In genomic region chr3:128074851-128075515, GRCh38 we compare ENCODE assay signal across 8 cellular contexts. TPM values are rescaled to one million over a fixed set of nuclear protein-coding genes. Genes with fewer than 3 reads are reported as not detected.
DNase-seq lines count a peak whose midpoint lies in the region; ATAC-seq lines count a peak whose summit lies in the region.

No MANE protein-coding gene starts in this region.

- H3K4me1 ChIP-seq in BLaER1 treated with 17β-estradiol and CSF1 and Interleukin-3, amounts not matched to agents 10 nM and 100 nM, result peaks cover 25 to 54% (median 38%) of the 10 kb centered on the region in 10 experiments
- H3K4me1 ChIP-seq in Karpas-422 (ENCODE audit: low read length) (no peaks in the 10 kb centered on the region), ectodermal cell (ENCODE audit: control insufficient read depth, insufficient read depth, low read length) (peaks cover 13% of the 10 kb centered on the region)
- peaks cover 0 to 9% of the 10 kb centered on the region in 2 donors for H3K4me1 ChIP-seq in naive thymus-derived CD4-positive, alpha-beta T cell (ENCODE audit: control insufficient read depth in 2 of 2, insufficient read depth in 2 of 2, low read length in 2 of 2)

- peaks cover 16 to 40% (median 32%) of the 10 kb centered on the region in 11 experiments for H3K27me3 ChIP-seq in BLaER1 treated with 17β-estradiol and CSF1 and Interleukin-3, amounts not matched to agents 10 nM and 100 nM
- H3K27me3 ChIP-seq in Karpas-422 (ENCODE audit: low read length) (no peaks in the 10 kb centered on the region), ectodermal cell (ENCODE audit: control insufficient read depth, insufficient read depth, low read length, poor library complexity, severe bottlenecking) (peaks cover 25% of the 10 kb centered on the region)
- H3K27me3 ChIP-seq in naive thymus-derived CD4-positive, alpha-beta T cell (ENCODE audit: control insufficient read depth in 2 of 2, insufficient read depth in 2 of 2, low read length in 2 of 2), result no peaks in the 10 kb centered on the region

- H3K9me3 ChIP-seq in BLaER1 treated with 17β-estradiol and CSF1 and Interleukin-3, amounts not matched to agents 10 nM and 100 nM (replicated peaks in 1 of 11), result no peaks in the 10 kb centered on the region
- H3K9me3 ChIP-seq in Karpas-422 (ENCODE audit: low read length) (no peaks in the 10 kb centered on the region), ectodermal cell (ENCODE audit: control insufficient read depth, low read length) (no peaks in the 10 kb centered on the region)
- no peaks in the 10 kb centered on the region for H3K9me3 ChIP-seq in naive thymus-derived CD4-positive, alpha-beta T cell (ENCODE audit: control insufficient read depth in 2 of 3, low read length in 3 of 3)

- intact Hi-C loops in naive thymus-derived CD4-positive, alpha-beta T cell (cut with micrococcal nuclease), result loop anchor here (1.0 to 5.0 kb wide), 10 partner anchors 20 to 533 kb away; partner anchors contain the start of genes RUVBL1 (in 2 of the 2), SEC61A1 (in 2 of the 2) and GATA2 (in 1 of the 2)
- intact Hi-C loops in activated T-helper 2 cell treated with anti-CD3 and anti-CD28 coated beads, Interferon-gamma antibody, Interleukin-2, Interleukin-4, amounts not matched to agents 10 μg/mL and 5 μg/mL and 100 μg/mL, durations not matched to agents 14 hours and 24 hours and 36 hours (cut with micrococcal nuclease), result loop anchor here (2.0 to 5.0 kb wide), 2 partner anchors 22 to 532 kb away; partner anchors contain the start of gene SEC61A1

- H3K4me2 ChIP-seq in BLaER1 treated with 17β-estradiol and CSF1 and Interleukin-3, amounts not matched to agents 10 nM and 100 nM, result peak overlapping the region in 10 of 11 experiments; percentile 74 to 93 (median 86); a peak in 11 of 22 replicates
- H3K4me2 ChIP-seq in Karpas-422 (ENCODE audit: low read depth, low read length, poor library complexity, severe bottlenecking), result no peak overlapping the region

- no peaks in the 10 kb centered on the region for H3K9me2 ChIP-seq in Karpas-422 (replicated peaks; ENCODE audit: insufficient read depth, low read length)

- H3K27me3 Mint-ChIP-seq in naive thymus-derived CD4-positive, alpha-beta T cell, result peaks cover 0 to 2% (median 0%) of the 10 kb centered on the region in 5 donors
- H3K27me3 Mint-ChIP-seq in activated T-helper 2 cell treated with anti-CD3 and anti-CD28 coated beads, Interferon-gamma antibody, Interleukin-2, Interleukin-4, amounts not matched to agents 10 μg/mL and 5 μg/mL and 100 μg/mL, durations not matched to agents 14 hours and 24 hours and 36 hours (ENCODE audit: low read depth), result no peaks in the 10 kb centered on the region

- peaks cover 43 to 78% (median 63%) of the 10 kb centered on the region in 11 experiments for H3K36me3 ChIP-seq in BLaER1 treated with 17β-estradiol and CSF1 and Interleukin-3, amounts not matched to agents 10 nM and 100 nM
- H3K36me3 ChIP-seq in Karpas-422 (ENCODE audit: insufficient read depth, low read length), result peaks cover 30% of the 10 kb centered on the region
- H3K36me3 ChIP-seq in ectodermal cell (ENCODE audit: control insufficient read depth, insufficient read depth, low read length), result peaks cover 17% of the 10 kb centered on the region
- peaks cover 5 to 46% (median 7%) of the 10 kb centered on the region in 3 experiments for H3K36me3 ChIP-seq in naive thymus-derived CD4-positive, alpha-beta T cell (ENCODE audit: control insufficient read depth in 2 of 3, insufficient read depth in 3 of 3, low read length in 3 of 3)

- DNase-seq in Karpas-422, result peak; percentile 47
- no peak for DNase-seq in naive thymus-derived CD4-positive, alpha-beta T cell
- DNase-seq in A172 (ENCODE audit: low spot score), result no peak
- DNase-seq in pons (ENCODE audit: low spot score), result no peak
- DNase-seq in NCI-H510A (lab: John Stamatoyannopoulos, UW), result no peak
- no peak for DNase-seq in activated T-helper 2 cell treated with anti-CD3 and anti-CD28 coated beads, Interferon-gamma antibody, Interleukin-2, Interleukin-4, amounts not matched to agents 10 μg/mL and 5 μg/mL and 100 μg/mL, durations not matched to agents 14 hours and 24 hours and 36 hours (ENCODE audit: low spot score)

- H3K79me2 ChIP-seq in Karpas-422 (ENCODE audit: low read length), result peaks cover 19% of the 10 kb centered on the region

- H2AFZ ChIP-seq in Karpas-422 (ENCODE audit: low read length), result no peak overlapping the region

- no peak overlapping the region for H3K9ac ChIP-seq in BLaER1 treated with 17β-estradiol and CSF1 and Interleukin-3, amounts not matched to agents 10 nM and 100 nM
- no peak overlapping the region for H3K9ac ChIP-seq in Karpas-422 (ENCODE audit: low read length)

- POLR2A ChIA-PET in naive thymus-derived CD4-positive, alpha-beta T cell (lab: Charles Lee), result interaction anchor here (0.9 kb wide), 1 partner anchor 23 kb away, joined by 5 read pairs; the partner anchor contains the start of gene SEC61A1

- ATAC-seq in naive thymus-derived CD4-positive, alpha-beta T cell, result no peak

- WGBS in ectodermal cell, 2 experiments, result 24 to 25% methylated on average over 7 of the region's 7 CpGs

- H3K4me3 ChIP-seq in BLaER1 treated with 17β-estradiol and CSF1 and Interleukin-3, amounts not matched to agents 10 nM and 100 nM, result no peak overlapping the region
- H3K4me3 ChIP-seq in Karpas-422 (ENCODE audit: low read length) (no peak overlapping the region), ectodermal cell (ENCODE audit: insufficient read depth, low read depth, low read length) (peak overlapping the region; percentile 21)
- no peak overlapping the region for H3K4me3 ChIP-seq in naive thymus-derived CD4-positive, alpha-beta T cell (ENCODE audit: low read length)

- peaks cover 0 to 8% (median 7%) of the 10 kb centered on the region in 7 donors for H3K4me1 Mint-ChIP-seq in naive thymus-derived CD4-positive, alpha-beta T cell
- H3K4me1 Mint-ChIP-seq in activated T-helper 2 cell treated with anti-CD3 and anti-CD28 coated beads, Interferon-gamma antibody, Interleukin-2, Interleukin-4, amounts not matched to agents 10 μg/mL and 5 μg/mL and 100 μg/mL, durations not matched to agents 14 hours and 24 hours and 36 hours (ENCODE audit: low read depth), result peaks cover 6% of the 10 kb centered on the region

- peak overlapping the region in 9 of 10 donors; percentile 48 to 82 (median 73) for H3K4me3 Mint-ChIP-seq in naive thymus-derived CD4-positive, alpha-beta T cell
- H3K4me3 Mint-ChIP-seq in activated T-helper 2 cell treated with anti-CD3 and anti-CD28 coated beads, Interferon-gamma antibody, Interleukin-2, Interleukin-4, amounts not matched to agents 10 μg/mL and 5 μg/mL and 100 μg/mL, durations not matched to agents 14 hours and 24 hours and 36 hours (ENCODE audit: low read depth), result no peak overlapping the region

- CTCF ChIA-PET in naive thymus-derived CD4-positive, alpha-beta T cell (lab: Charles Lee), result interaction anchor here (1.5 kb wide), 1 partner anchor 58 kb away, joined by 5 read pairs; no protein-coding TSS in a partner anchor

- peaks cover 71 to 100% (median 100%) of the 10 kb centered on the region in 11 experiments; a peak in 21 of 22 replicates for H4K20me1 ChIP-seq in BLaER1 treated with 17β-estradiol and CSF1 and Interleukin-3, amounts not matched to agents 10 nM and 100 nM
- peaks cover 22% of the 10 kb centered on the region for H4K20me1 ChIP-seq in Karpas-422 (ENCODE audit: insufficient read depth, low read depth, low read length)

- H3K9me3 Mint-ChIP-seq in naive thymus-derived CD4-positive, alpha-beta T cell, result no peaks in the 10 kb centered on the region
- no peaks in the 10 kb centered on the region for H3K9me3 Mint-ChIP-seq in activated T-helper 2 cell treated with anti-CD3 and anti-CD28 coated beads, Interferon-gamma antibody, Interleukin-2, Interleukin-4, amounts not matched to agents 10 μg/mL and 5 μg/mL and 100 μg/mL, durations not matched to agents 14 hours and 24 hours and 36 hours

- H3K27ac Mint-ChIP-seq in naive thymus-derived CD4-positive, alpha-beta T cell, result peak overlapping the region in 5 of 9 donors; percentile 46 to 84 (median 69)
- no peak overlapping the region for H3K27ac Mint-ChIP-seq in activated T-helper 2 cell treated with anti-CD3 and anti-CD28 coated beads, Interferon-gamma antibody, Interleukin-2, Interleukin-4, amounts not matched to agents 10 μg/mL and 5 μg/mL and 100 μg/mL, durations not matched to agents 14 hours and 24 hours and 36 hours

- no peak overlapping the region for H3K27ac ChIP-seq in BLaER1 treated with 17β-estradiol and CSF1 and Interleukin-3, amounts not matched to agents 10 nM and 100 nM
- H3K27ac ChIP-seq in Karpas-422 (ENCODE audit: low read length), result no peak overlapping the region
- H3K27ac ChIP-seq in ectodermal cell (ENCODE audit: insufficient read depth, low read depth, low read length, poor library complexity, severe bottlenecking), result no peak overlapping the region
- no peak overlapping the region for H3K27ac ChIP-seq in naive thymus-derived CD4-positive, alpha-beta T cell (ENCODE audit: low read depth, low read length)

- peaks cover 3 to 27% (median 15%) of the 10 kb centered on the region in 5 donors for H3K36me3 Mint-ChIP-seq in naive thymus-derived CD4-positive, alpha-beta T cell
- peaks cover 49% of the 10 kb centered on the region for H3K36me3 Mint-ChIP-seq in activated T-helper 2 cell treated with anti-CD3 and anti-CD28 coated beads, Interferon-gamma antibody, Interleukin-2, Interleukin-4, amounts not matched to agents 10 μg/mL and 5 μg/mL and 100 μg/mL, durations not matched to agents 14 hours and 24 hours and 36 hours (ENCODE audit: low read depth)

RNA-seq across cellular contexts. Expression of gene SEC61A1, which starts 22.7 kb away (rescaled TPM):
- total RNA-seq in Karpas-422 (2014; rRNA removed; shearing (Covaris generic); ENCODE audit: low replicate concordance), result 85.3 and 86.3 TPM in 2 replicates
- polyA plus RNA-seq in ectodermal cell (2013, experiment 1 of 4), result 125 TPM
- polyA plus RNA-seq in ectodermal cell (2013, experiment 2 of 4), result 136 TPM
- 93.3 TPM for polyA plus RNA-seq in ectodermal cell (2013, experiment 3 of 4)
- polyA plus RNA-seq in ectodermal cell (2013, experiment 4 of 4), result 101 TPM
- 100 to 1,000 TPM; 110 to 219 (median 132) TPM for total RNA-seq in naive thymus-derived CD4-positive, alpha-beta T cell
- polyA plus RNA-seq in naive thymus-derived CD4-positive, alpha-beta T cell, result 100 to 1,000 TPM in 1 of 2 donors, 10 to 100 TPM in 1; 94.8 to 117 TPM
- 296 and 324 TPM in 2 replicates for total RNA-seq in A172 (2014; rRNA removed; shearing (Covaris generic))
- total RNA-seq in activated T-helper 2 cell treated with anti-CD3 and anti-CD28 coated beads, Interferon-gamma antibody, Interleukin-2, Interleukin-4, amounts not matched to agents 10 μg/mL and 5 μg/mL and 100 μg/mL, durations not matched to agents 14 hours and 24 hours and 36 hours, result 210 and 217 TPM in 2 replicates

RNA-seq across cellular contexts. Expression of gene RUVBL1, which starts 48.6 kb away (rescaled TPM):
- total RNA-seq in Karpas-422 (2014; rRNA removed; shearing (Covaris generic); ENCODE audit: low replicate concordance), result 110 and 128 TPM in 2 replicates
- 98.4 TPM for polyA plus RNA-seq in ectodermal cell (2013, experiment 1 of 4)
- 97.0 TPM for polyA plus RNA-seq in ectodermal cell (2013, experiment 2 of 4)
- 84.9 TPM for polyA plus RNA-seq in ectodermal cell (2013, experiment 3 of 4)
- 92.7 TPM for polyA plus RNA-seq in ectodermal cell (2013, experiment 4 of 4)
- 10 to 100 TPM; 16.8 to 59.3 (median 22.5) TPM for total RNA-seq in naive thymus-derived CD4-positive, alpha-beta T cell
- polyA plus RNA-seq in naive thymus-derived CD4-positive, alpha-beta T cell, result 10 to 100 TPM; 54.8 to 73.7 TPM
- 169 and 205 TPM in 2 replicates for total RNA-seq in A172 (2014; rRNA removed; shearing (Covaris generic))
- total RNA-seq in activated T-helper 2 cell treated with anti-CD3 and anti-CD28 coated beads, Interferon-gamma antibody, Interleukin-2, Interleukin-4, amounts not matched to agents 10 μg/mL and 5 μg/mL and 100 μg/mL, durations not matched to agents 14 hours and 24 hours and 36 hours, result 111 and 112 TPM in 2 replicates
